Comparison of ENCODE assay signal across 9 cellular contexts in genomic region chr21:41678016-41678935, GRCh38.
DNase-seq lines count a peak whose midpoint lies in the region; ATAC-seq and TF ChIP-seq lines count a peak whose summit lies in the region.
"Had no signal": no experiment of that assay in that cellular context is flagged by ENCODE, and none has a peak within 500 bp of the region (broad histone marks: within the 10 kb centered on the region; RNA-seq: fewer than 3 reads in every experiment).

No MANE protein-coding gene starts in this region.

- BruUV-seq in Calu3 (replicated peaks; lab: Mats Ljungman, UMichigan), result TSS peak; percentile 71

- peaks cover 18 to 27% of the 10 kb centered on the region in 2 donors for H3K4me1 ChIP-seq in duodenal mucosa (ENCODE audit: control insufficient read depth in 1 of 2, insufficient read depth in 2 of 2, low read length in 2 of 2)
- H3K4me1 ChIP-seq in gastrocnemius medialis, result no peaks in the 10 kb centered on the region

- no peak for TF ChIP-seq CTCF in Calu3 (IDR thresholded peaks at IDR 0.05; ENCODE audit: unreplicated experiment)
- TF ChIP-seq CTCF in neural crest cell (conservative IDR thresholded peaks at IDR 0.05), result no peak
- TF ChIP-seq CTCF in gastrocnemius medialis (IDR thresholded peaks at IDR 0.05 in 4 of 5, conservative IDR thresholded peaks at IDR 0.05 in 1 of 5), result no peak
- no peak for TF ChIP-seq CTCF in endothelial cell (IDR thresholded peaks at IDR 0.05; ENCODE audit: unreplicated experiment)

- peak overlapping the region; percentile 98 for H3K27ac ChIP-seq in duodenal mucosa (ENCODE audit: low read depth, low read length)
- H3K27ac ChIP-seq in gastrocnemius medialis, result no peak overlapping the region

- CTCF ChIA-PET in Calu3 (lab: Charles Lee), result interaction anchor here (0.6 to 2.3 kb wide), 18 partner anchors 13 to 216 kb away, joined by 3 to 23 read pairs (median 4); no protein-coding TSS in a partner anchor

- H3K4me3 ChIP-seq in duodenal mucosa (ENCODE audit: low read depth in 1 of 2, low read length in 2 of 2) (peak overlapping the region; percentile 53 to 58), gastrocnemius medialis (no peak overlapping the region)

- no peaks in the 10 kb centered on the region for H3K36me3 ChIP-seq in duodenal mucosa (ENCODE audit: control insufficient read depth in 1 of 2, insufficient read depth in 2 of 2, low read length in 2 of 2)
- no peaks in the 10 kb centered on the region for H3K36me3 ChIP-seq in gastrocnemius medialis

- intact Hi-C loops in Calu3 (cut with micrococcal nuclease; ENCODE audit: unreplicated experiment) (loop anchor here (1.0 to 5.0 kb wide), 3 partner anchors 26 to 89 kb away; partner anchors contain the start of gene RIPK4), gastrocnemius medialis (cut with DNase I; ENCODE audit: low total_unique reads) (no loop called here)

- H3K27ac Mint-ChIP-seq in Calu3 (ENCODE audit: unreplicated experiment), result peak overlapping the region; percentile 85
- peak overlapping the region; percentile 94 for H3K27ac Mint-ChIP-seq in neural crest cell (ENCODE audit: unreplicated experiment)
- H3K27ac Mint-ChIP-seq in endothelial cell (ENCODE audit: unreplicated experiment), result no peak overlapping the region
- H3K27ac Mint-ChIP-seq: activated T-cell treated with anti-CD3 and anti-CD28 coated beads, Interleukin-2, amount 50 U/mL, for 24 hours had no signal

- H3K4me1 Mint-ChIP-seq in Calu3 (ENCODE audit: low read depth, unreplicated experiment), result peaks cover 51% of the 10 kb centered on the region
- peaks cover 12% of the 10 kb centered on the region for H3K4me1 Mint-ChIP-seq in neural crest cell
- H3K4me1 Mint-ChIP-seq in endothelial cell (ENCODE audit: unreplicated experiment), result peaks cover 5% of the 10 kb centered on the region

- H3K9me3 ChIP-seq in duodenal mucosa (ENCODE audit: control insufficient read depth in 1 of 2, low read length in 2 of 2) (no peaks in the 10 kb centered on the region), gastrocnemius medialis (no peaks in the 10 kb centered on the region)

- in situ Hi-C loops in gastrocnemius medialis (cut with MboI; ENCODE audit: low sequenced_read_pairs in 4 of 4), result no loop called here

- peak overlapping the region; percentile 84 to 94 for H3K9ac ChIP-seq in duodenal mucosa (ENCODE audit: low read depth in 1 of 2, low read length in 2 of 2)

- no peak for ATAC-seq in HG03135 (IDR thresholded peaks at IDR 0.05; ENCODE audit: unreplicated experiment)
- no peak for ATAC-seq in gastrocnemius medialis

- H3K27me3 Mint-ChIP-seq in Calu3 (ENCODE audit: unreplicated experiment) (no peaks in the 10 kb centered on the region), neural crest cell (ENCODE audit: low read depth) (no peaks in the 10 kb centered on the region), endothelial cell (ENCODE audit: unreplicated experiment) (peaks cover 8% of the 10 kb centered on the region)

- no peak for TF ChIP-seq POLR2A in gastrocnemius medialis (IDR thresholded peaks at IDR 0.05)

- peak; percentile 76 for DNase-seq in Calu3
- peak; percentile 79 for DNase-seq in NCI-H2196 (lab: John Stamatoyannopoulos, UW; ENCODE audit: unreplicated experiment)
- DNase-seq in neural crest cell (ENCODE audit: low read depth, low spot score), result no peak
- DNase-seq in T-helper 9 cell, result no peak
- DNase-seq in gastrocnemius medialis, result no peak
- no peak for DNase-seq in endothelial cell (ENCODE audit: low spot score)
- DNase-seq: activated T-cell treated with anti-CD3 and anti-CD28 coated beads, Interleukin-2, amount 50 U/mL, for 24 hours had no signal

- peak overlapping the region; percentile 50 for H3K4me3 Mint-ChIP-seq in Calu3 (ENCODE audit: low read depth, unreplicated experiment)
- no peak overlapping the region for H3K4me3 Mint-ChIP-seq in neural crest cell
- H3K4me3 Mint-ChIP-seq in endothelial cell (ENCODE audit: unreplicated experiment), result no peak overlapping the region
- H3K4me3 Mint-ChIP-seq: activated T-cell treated with anti-CD3 and anti-CD28 coated beads, Interleukin-2, amount 50 U/mL, for 24 hours had no signal

- H3K36me3 Mint-ChIP-seq in Calu3 (ENCODE audit: insufficient read depth, unreplicated experiment), result peaks cover 30% of the 10 kb centered on the region
- no peaks in the 10 kb centered on the region for H3K36me3 Mint-ChIP-seq in neural crest cell (ENCODE audit: low read depth)
- H3K36me3 Mint-ChIP-seq in endothelial cell (ENCODE audit: low read depth, unreplicated experiment), result no peaks in the 10 kb centered on the region

- no peaks in the 10 kb centered on the region for H3K9me3 Mint-ChIP-seq in Calu3 (ENCODE audit: low read depth, unreplicated experiment)
- H3K9me3 Mint-ChIP-seq in neural crest cell, result no peaks in the 10 kb centered on the region
- H3K9me3 Mint-ChIP-seq in endothelial cell (ENCODE audit: unreplicated experiment), result no peaks in the 10 kb centered on the region
- H3K9me3 Mint-ChIP-seq: activated T-cell treated with anti-CD3 and anti-CD28 coated beads, Interleukin-2, amount 50 U/mL, for 24 hours had no signal

- no peaks in the 10 kb centered on the region for H3K27me3 ChIP-seq in duodenal mucosa (ENCODE audit: control insufficient read depth in 1 of 2, insufficient read depth in 2 of 2, low read length in 2 of 2)
- H3K27me3 ChIP-seq in gastrocnemius medialis, result peaks cover 0 to 5% (median 0%) of the 10 kb centered on the region in 3 donors

Comparison
In these comparisons a context has a peak if more than half of its experiments do, and no peak if none do; other contexts are left out.
1. DNase-seq: peak in Calu3 (single experiment) and NCI-H2196 (single experiment); none in neural crest cell (single experiment), T-helper 9 cell (single experiment), gastrocnemius medialis (0 of 2) and endothelial cell (single experiment).
2. H3K4me3 ChIP-seq: peak in duodenal mucosa (2 of 2); none in gastrocnemius medialis (0 of 4).